17 cellular contexts compared by ENCODE assay signal in genomic region chrX:17038277-17038676, GRCh38.
DNase-seq lines count a peak whose midpoint lies in the region; ATAC-seq and TF ChIP-seq lines count a peak whose summit lies in the region.
"Had no signal": no experiment of that assay in that cellular context is flagged by ENCODE, and none has a peak within 500 bp of the region (broad histone marks: within the 10 kb centered on the region; RNA-seq: fewer than 3 reads in every experiment).

No MANE protein-coding gene starts in this region.

- H3K36me3 ChIP-seq in left ventricle myocardium inferior (no peaks in the 10 kb centered on the region), rectal smooth muscle tissue (ENCODE audit: control insufficient read depth, insufficient read depth, low read length) (no peaks in the 10 kb centered on the region)
- H3K36me3 ChIP-seq: thoracic aorta had no signal

- no peaks in the 10 kb centered on the region for H3K9me3 ChIP-seq in left ventricle myocardium inferior (replicated peaks)
- H3K9me3 ChIP-seq: thoracic aorta had no signal

- H3K9ac ChIP-seq in rectal smooth muscle tissue (ENCODE audit: low read length), result no peak overlapping the region

- ATAC-seq in GM21717 (IDR thresholded peaks at IDR 0.05; ENCODE audit: unreplicated experiment), result no peak
- ATAC-seq: activated T-cell treated with anti-CD3 and anti-CD28 coated beads, Interleukin-2, amount 50 U/mL, for 4 hours had no signal

- H3K4me1 ChIP-seq in left ventricle myocardium inferior (no peaks in the 10 kb centered on the region), rectal smooth muscle tissue (ENCODE audit: control insufficient read depth, insufficient read depth, low read length) (peaks cover 10% of the 10 kb centered on the region)

- DNase-seq in DMS79 (lab: John Stamatoyannopoulos, UW) (peak; percentile 26), RPMI8226 (peak; percentile 55), left ventricle myocardium inferior (no peak), GM20000 (ENCODE audit: low spot score) (no peak), islet precursor cell (no peak), cortex of kidney (lab: John Stamatoyannopoulos, UW) (no peak)
- DNase-seq: activated CD4-positive, alpha-beta T cell treated with anti-CD3 and anti-CD28 coated beads for 48 hours; activated T-cell treated with anti-CD3 and anti-CD28 coated beads, Interleukin-2, amount 50 U/mL, for 4 hours; CD4-positive, CD25-positive, alpha-beta regulatory T cell; KG1; kidney; NCI-H2171 treated with DMSO at 0.1 percent for 48 hours; T-helper 2 cell had no signal

- intact Hi-C loops in left ventricle myocardium inferior (cut with micrococcal nuclease), result no loop called here

- H3K4me3 ChIP-seq in left ventricle myocardium inferior (no peak overlapping the region), rectal smooth muscle tissue (ENCODE audit: low read length) (no peak overlapping the region)
- H3K4me3 ChIP-seq: coronary artery, thoracic aorta had no signal

- H3K27me3 ChIP-seq in left ventricle myocardium inferior (ENCODE audit: low read depth) (no peaks in the 10 kb centered on the region), rectal smooth muscle tissue (ENCODE audit: control insufficient read depth, insufficient read depth, low read length) (no peaks in the 10 kb centered on the region)

- H3K27ac ChIP-seq in left ventricle myocardium inferior (replicated peaks), result peak overlapping the region; percentile 30
- H3K27ac ChIP-seq in rectal smooth muscle tissue (ENCODE audit: low read depth, low read length), result peak overlapping the region; percentile 53
- H3K27ac ChIP-seq: coronary artery, thoracic aorta had no signal

- TF ChIP-seq CTCF in left ventricle myocardium inferior (IDR thresholded peaks at IDR 0.05; ENCODE audit: borderline replicate concordance), result no peak
- no peak for TF ChIP-seq CTCF in GM20000 (IDR thresholded peaks at IDR 0.05; ENCODE audit: extremely low read depth, missing control alignments)

Comparison
In these comparisons a context has a peak if more than half of its experiments do, and no peak if none do; other contexts are left out.
1. DNase-seq: peak in DMS79 (single experiment) and RPMI8226 (single experiment); none in left ventricle myocardium inferior (single experiment), GM20000 (single experiment), islet precursor cell (single experiment) and cortex of kidney (single experiment).